Comparison of ENCODE assay signal across 10 cellular contexts in genomic region chr19:4580021-4580901, GRCh38. TPM values are rescaled to one million over a fixed set of nuclear protein-coding genes. Genes with fewer than 3 reads are reported as not detected.
A peak's percentile ranks its signal among the peaks of the same experiment; 100 is the strongest.
DNase-seq lines count a peak whose midpoint lies in the region; ATAC-seq and TF ChIP-seq lines count a peak whose summit lies in the region.
"Had no signal": no experiment of that assay in that cellular context is flagged by ENCODE, and none has a peak within 500 bp of the region (broad histone marks: within the 10 kb centered on the region; RNA-seq: fewer than 3 reads in every experiment).

No MANE protein-coding gene starts in this region.

- no peaks in the 10 kb centered on the region for H3K36me3 Mint-ChIP-seq in activated CD4-positive, alpha-beta memory T cell treated with anti-CD3 and anti-CD28 coated beads, Interleukin-2, amount 10 ng/mL, durations not matched to agents 7 days and 5 days (ENCODE audit: low read depth)
- H3K36me3 Mint-ChIP-seq: natural killer cell treated with Interleukin-12 subunit alpha and Interleukin-12 subunit beta and Interleukin-15 and Interleukin-18, amount 100 ng/mL, for 72 hours had no signal

- WGBS in iPS DF 6.9 (ENCODE audit: insufficient coverage, insufficient read length) = no CpG with 5 or more reads among the region's 50 CpGs

- no peak overlapping the region for H3K27ac Mint-ChIP-seq in activated CD4-positive, alpha-beta memory T cell treated with anti-CD3 and anti-CD28 coated beads, Interleukin-2, amount 10 ng/mL, durations not matched to agents 7 days and 5 days
- H3K27ac Mint-ChIP-seq: natural killer cell treated with Interleukin-12 subunit alpha and Interleukin-12 subunit beta and Interleukin-15 and Interleukin-18, amount 100 ng/mL, for 72 hours had no signal

- ATAC-seq in SK-N-SH treated with all-trans-retinoic acid at 6 μM for 48 hours (no peak), HG03139 (IDR thresholded peaks at IDR 0.05; ENCODE audit: unreplicated experiment) (no peak)
- ATAC-seq: natural killer cell treated with Interleukin-12 subunit alpha and Interleukin-12 subunit beta and Interleukin-15 and Interleukin-18, amount 100 ng/mL, for 72 hours had no signal

- H3K36me3 ChIP-seq in HEK293 (ENCODE audit: control insufficient read depth in 2 of 2, insufficient read depth in 1 of 2, low read length in 2 of 2) = no peaks in the 10 kb centered on the region
- no peaks in the 10 kb centered on the region for H3K36me3 ChIP-seq in iPS DF 6.9 (ENCODE audit: control insufficient read depth, insufficient read depth, low read length)

- DNase-seq in iPS DF 6.9 (ENCODE audit: low read depth, low spot score) (no peak), OCI-M1 (lab: John Stamatoyannopoulos, UW) (no peak)
- DNase-seq in activated CD4-positive, alpha-beta memory T cell treated with anti-CD3 and anti-CD28 coated beads, Interleukin-2, amount 10 ng/mL, durations not matched to agents 7 days and 5 days = no peak
- DNase-seq: foreskin melanocyte, GDM1 had no signal

- H3K9me3 ChIP-seq in HEK293 (ENCODE audit: control insufficient read depth, insufficient read depth, low read depth, low read length) (no peaks in the 10 kb centered on the region), iPS DF 6.9 (ENCODE audit: control insufficient read depth, insufficient read depth, low read length) (no peaks in the 10 kb centered on the region)

- peaks cover 43% of the 10 kb centered on the region for H3K27me3 Mint-ChIP-seq in activated CD4-positive, alpha-beta memory T cell treated with anti-CD3 and anti-CD28 coated beads, Interleukin-2, amount 10 ng/mL, durations not matched to agents 7 days and 5 days

- POLR2A ChIA-PET in HEK293 (lab: Yijun Ruan, JAX) = interaction anchor here (1.0 to 1.3 kb wide), 2 partner anchors 9 to 53 kb away, joined by 3 to 7 read pairs; no protein-coding TSS in a partner anchor
- POLR2A ChIA-PET in activated CD4-positive, alpha-beta memory T cell treated with anti-CD3 and anti-CD28 coated beads, Interleukin-2, amount 10 ng/mL, durations not matched to agents 7 days and 5 days (lab: Charles Lee) = no interaction called here

- H3K9me3 Mint-ChIP-seq in activated CD4-positive, alpha-beta memory T cell treated with anti-CD3 and anti-CD28 coated beads, Interleukin-2, amount 10 ng/mL, durations not matched to agents 7 days and 5 days = no peaks in the 10 kb centered on the region
- H3K9me3 Mint-ChIP-seq: natural killer cell treated with Interleukin-12 subunit alpha and Interleukin-12 subunit beta and Interleukin-15 and Interleukin-18, amount 100 ng/mL, for 72 hours had no signal

- no peak overlapping the region for H3K4me3 Mint-ChIP-seq in activated CD4-positive, alpha-beta memory T cell treated with anti-CD3 and anti-CD28 coated beads, Interleukin-2, amount 10 ng/mL, durations not matched to agents 7 days and 5 days
- H3K4me3 Mint-ChIP-seq: natural killer cell treated with Interleukin-12 subunit alpha and Interleukin-12 subunit beta and Interleukin-15 and Interleukin-18, amount 100 ng/mL, for 72 hours had no signal

- CTCF ChIA-PET in HEK293 (lab: Yijun Ruan, JAX) = interaction anchor here (0.6 to 2.9 kb wide), 3 partner anchors 12 to 56 kb away, joined by 5 to 12 read pairs (median 5); no protein-coding TSS in a partner anchor
- CTCF ChIA-PET in activated CD4-positive, alpha-beta memory T cell treated with anti-CD3 and anti-CD28 coated beads, Interleukin-2, amount 10 ng/mL, durations not matched to agents 7 days and 5 days (lab: Charles Lee) = interaction anchor here (0.6 to 1.6 kb wide), 2 partner anchors 33 to 56 kb away, joined by 4 to 5 read pairs; no protein-coding TSS in a partner anchor

- H3K4me1 ChIP-seq in HEK293 (ENCODE audit: control insufficient read depth, insufficient read depth, low read length) (no peaks in the 10 kb centered on the region; the same call in 1 of the 2 replicates), iPS DF 6.9 (ENCODE audit: control insufficient read depth, insufficient read depth, low read length) (0 out of 2 replicates have a peak, but pooled peaks cover 3% of the 10 kb centered on the region)

- H3K4me1 Mint-ChIP-seq in activated CD4-positive, alpha-beta memory T cell treated with anti-CD3 and anti-CD28 coated beads, Interleukin-2, amount 10 ng/mL, durations not matched to agents 7 days and 5 days = peaks cover 2% of the 10 kb centered on the region

- H3K4me3 ChIP-seq in HEK293 (ENCODE audit: low read depth, low read length) (no peak overlapping the region; the same call in 1 of the 2 replicates), iPS DF 6.9 (ENCODE audit: low read length) (peak overlapping the region; percentile 61; the same call in 1 of the 2 replicates), skin epidermis (peak overlapping the region; percentile 10 to 39 (median 22))

- no peak for TF ChIP-seq CTCF in HEK293 (tag by site-specific recombination; IDR thresholded peaks at IDR 0.05)

- no peaks in the 10 kb centered on the region for H3K27me3 ChIP-seq in iPS DF 6.9 (ENCODE audit: control insufficient read depth, insufficient read depth, low read length)

- H3K27ac ChIP-seq in HEK293 (ENCODE audit: extremely low read depth, low read depth, low read length) = no peak overlapping the region
- no peak overlapping the region for H3K27ac ChIP-seq in iPS DF 6.9 (ENCODE audit: low read length)
- peak overlapping the region in 1 of 21 experiments; percentile 20 for H3K27ac ChIP-seq in skin epidermis

TF ChIP-seq in HEK293, 187 proteins besides CTCF, POLR2A, EP300 and RAD21 (continues in another document):
- TF ChIP-seq KLF10 (tag by site-specific recombination; IDR thresholded peaks at IDR 0.05) (no peak), ZBTB10 (tag by site-specific recombination; IDR thresholded peaks at IDR 0.05) (peak; percentile 83), ZNF354C (tag by site-specific recombination; IDR thresholded peaks at IDR 0.05; ENCODE audit: borderline replicate concordance, low read depth) (no peak)

TF ChIP-seq in SK-N-SH treated with all-trans-retinoic acid at 6 μM for 48 hours, 23 proteins besides CTCF, POLR2A, EP300 and RAD21:
- peak; percentile 55; the same call in 1 of the 2 replicates for TF ChIP-seq PATZ1 (CRISPR knock-in tag; IDR thresholded peaks at IDR 0.05; ENCODE audit: borderline replicate concordance)
- no peak for TF ChIP-seq ZNF8 (CRISPR knock-in tag; IDR thresholded peaks at IDR 0.05)
- no peak for TF ChIP-seq CSDC2 (CRISPR knock-in tag; IDR thresholded peaks at IDR 0.05)

RNA-seq across cellular contexts. Expression of gene SEMA6B, which starts 20.8 kb away (rescaled TPM):
- total RNA-seq in activated CD4-positive, alpha-beta memory T cell treated with anti-CD3 and anti-CD28 coated beads, Interleukin-2, amount 10 ng/mL, durations not matched to agents 7 days and 5 days = not detected

RNA-seq across cellular contexts. Expression of gene LRG1, which starts 40.4 kb away (rescaled TPM):
- total RNA-seq in activated CD4-positive, alpha-beta memory T cell treated with anti-CD3 and anti-CD28 coated beads, Interleukin-2, amount 10 ng/mL, durations not matched to agents 7 days and 5 days = under 1 TPM; 0.15 to 0.18 TPM

RNA-seq across cellular contexts. Expression of gene PLIN5, which starts 45.2 kb away (rescaled TPM):
- not detected for total RNA-seq in activated CD4-positive, alpha-beta memory T cell treated with anti-CD3 and anti-CD28 coated beads, Interleukin-2, amount 10 ng/mL, durations not matched to agents 7 days and 5 days
- total RNA-seq: natural killer cell treated with Interleukin-12 subunit alpha and Interleukin-12 subunit beta and Interleukin-15 and Interleukin-18, amount 100 ng/mL, for 72 hours had no signal

RNA-seq across cellular contexts. Expression of gene TNFAIP8L1, which starts 59.1 kb away (rescaled TPM):
- total RNA-seq in activated CD4-positive, alpha-beta memory T cell treated with anti-CD3 and anti-CD28 coated beads, Interleukin-2, amount 10 ng/mL, durations not matched to agents 7 days and 5 days = 10 to 100 TPM; 18.4 to 18.6 TPM

Comparison
In these comparisons a context has a peak if more than half of its experiments do, and no peak if none do; other contexts are left out.
1. Of the 2 proteins assayed by ChIP-seq in both HEK293 and SK-N-SH treated with all-trans-retinoic acid at 6 μM for 48 hours: peak only in HEK293: none; only in SK-N-SH treated with all-trans-retinoic acid at 6 μM for 48 hours: none; in both: PATZ1; in neither: 1.